ENCODE assay signal across 21 cellular contexts in genomic region chr4:90165883-90166282, GRCh38. TPM values are rescaled to one million over a fixed set of nuclear protein-coding genes. Genes with fewer than 3 reads are reported as not detected.
DNase-seq lines count a peak whose midpoint lies in the region; ATAC-seq and TF ChIP-seq lines count a peak whose summit lies in the region.
"Had no signal": no experiment of that assay in that cellular context is flagged by ENCODE, and none has a peak within 500 bp of the region (broad histone marks: within the 10 kb centered on the region; RNA-seq: fewer than 3 reads in every experiment).

No MANE protein-coding gene starts in this region.

- H3K27me3 ChIP-seq in uterus, result no peaks in the 10 kb centered on the region
- H3K27me3 ChIP-seq: body of pancreas, gastrocnemius medialis had no signal

- no peaks in the 10 kb centered on the region for H3K9me3 ChIP-seq in uterus
- H3K9me3 ChIP-seq: body of pancreas, gastrocnemius medialis, left ventricle myocardium inferior had no signal

- no peak overlapping the region for H3K4me3 ChIP-seq in uterus
- H3K4me3 ChIP-seq: body of pancreas, gastrocnemius medialis, K562, left ventricle myocardium inferior had no signal

- peak; percentile 61 for ATAC-seq in GM18508 (IDR thresholded peaks at IDR 0.05; ENCODE audit: insufficient read depth, unreplicated experiment)
- peak; percentile 85 for ATAC-seq in GM21360 (IDR thresholded peaks at IDR 0.05; ENCODE audit: unreplicated experiment)
- ATAC-seq in HG02798 (IDR thresholded peaks at IDR 0.05; ENCODE audit: poor library complexity, unreplicated experiment), result peak; percentile 77
- ATAC-seq in HG03439 (IDR thresholded peaks at IDR 0.05; ENCODE audit: unreplicated experiment), result peak; percentile 96
- ATAC-seq: activated naive CD4-positive, alpha-beta T cell treated with anti-CD3 and anti-CD28 coated beads, Interleukin-2, amount 50 U/mL, for 72 hours; body of pancreas; CD8-positive, alpha-beta T cell; gastrocnemius medialis; K562; right cardiac atrium had no signal

- no peak overlapping the region for H3K27ac ChIP-seq in uterus
- H3K27ac ChIP-seq: body of pancreas, gastrocnemius medialis, left ventricle myocardium inferior had no signal

- DNase-seq in NCI-H2196 treated with DMSO at 0.1 percent for 48 hours (lab: John Stamatoyannopoulos, UW; ENCODE audit: unreplicated experiment) (no peak), uterus (no peak), inferior parietal cortex (ENCODE audit: extremely low spot score) (no peak)
- DNase-seq in stimulated activated CD4-positive, alpha-beta T cell treated with anti-CD3 and anti-CD28 coated beads, Interleukin-12 subunit alpha, Interleukin-12 subunit beta, amount 100 ng/mL, for 4 hours, result no peak
- DNase-seq: activated T-cell treated with anti-CD3 and anti-CD28 coated beads, Interleukin-2, amount 50 U/mL, for 1 hour; body of pancreas; CD8-positive, alpha-beta T cell; gastrocnemius medialis; left ventricle myocardium inferior; MV-4-11; NCI-H748 treated with DMSO at 0.1 percent for 48 hours; occipital lobe; right cardiac atrium; substantia nigra had no signal

- no peak for TF ChIP-seq CTCF in uterus (IDR thresholded peaks at IDR 0.05)

- no peaks in the 10 kb centered on the region for H3K4me1 ChIP-seq in uterus
- H3K4me1 ChIP-seq: gastrocnemius medialis had no signal

- H3K36me3 ChIP-seq in uterus, result no peaks in the 10 kb centered on the region
- H3K36me3 ChIP-seq: gastrocnemius medialis, left ventricle myocardium inferior had no signal

- TF ChIP-seq POLR2A in uterus (IDR thresholded peaks at IDR 0.05), result no peak

- intact Hi-C loops in uterus (cut with DNase I; ENCODE audit: low total_unique reads), result no loop called here

RNA-seq across cellular contexts. Expression of gene CCSER1, which starts 38.7 kb away (rescaled TPM):
- total RNA-seq in uterus, result 10 to 100 TPM in 2 of 4 donors, 1 to 10 TPM in 2; 2.8 to 54.7 (median 11.9) TPM
- total RNA-seq: epithelial cell of proximal tubule, K562 had no signal
